ENCODE assay signal across 1 cellular context in the genomic region with DNA sequence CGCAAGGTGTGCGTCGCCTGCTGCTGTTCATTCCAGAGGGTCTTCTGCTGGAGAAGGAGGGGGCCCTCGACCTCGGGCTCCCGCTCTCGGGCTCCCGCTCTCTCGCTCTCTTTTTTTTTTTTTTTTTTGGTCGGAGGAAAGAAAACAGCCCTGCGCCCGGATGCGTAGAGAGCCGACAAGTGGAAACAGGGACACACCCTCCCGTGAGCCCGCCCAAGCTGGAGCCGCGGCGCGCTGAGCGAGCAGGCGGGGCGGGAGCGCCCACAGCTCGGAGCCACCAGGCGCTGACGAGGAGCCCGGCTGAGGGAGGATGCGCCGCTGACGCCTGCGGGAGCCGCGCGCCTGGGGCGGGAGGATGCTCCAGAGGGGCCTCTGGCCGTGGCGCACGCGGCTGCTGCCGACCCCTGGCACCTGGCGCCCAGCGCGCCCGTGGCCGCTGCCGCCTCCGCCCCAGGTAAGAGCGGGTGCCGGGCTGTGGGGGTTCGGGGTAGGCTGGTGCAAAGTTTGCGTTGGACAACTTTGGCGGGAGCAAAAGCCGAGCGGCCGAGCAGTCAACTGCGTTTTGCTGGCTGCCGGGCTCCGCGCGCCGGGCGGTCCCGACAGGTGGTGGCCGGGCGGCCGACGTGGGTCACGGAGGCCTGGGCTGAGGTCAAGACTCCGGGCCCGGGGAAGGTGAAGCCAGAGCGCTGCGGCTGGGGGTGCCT.
TF ChIP-seq lines count a peak whose summit lies in the region.

A gene with protein sequence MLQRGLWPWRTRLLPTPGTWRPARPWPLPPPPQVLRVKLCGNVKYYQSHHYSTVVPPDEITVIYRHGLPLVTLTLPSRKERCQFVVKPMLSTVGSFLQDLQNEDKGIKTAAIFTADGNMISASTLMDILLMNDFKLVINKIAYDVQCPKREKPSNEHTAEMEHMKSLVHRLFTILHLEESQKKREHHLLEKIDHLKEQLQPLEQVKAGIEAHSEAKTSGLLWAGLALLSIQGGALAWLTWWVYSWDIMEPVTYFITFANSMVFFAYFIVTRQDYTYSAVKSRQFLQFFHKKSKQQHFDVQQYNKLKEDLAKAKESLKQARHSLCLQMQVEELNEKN (plus strand): TSS at position 264 of the 704 bp plus-strand sequence. CDS start 92 bp downstream, at position 356.

TF ChIP-seq in K562, 482 proteins besides CTCF, POLR2A, EP300 and RAD21 (continued from another document and continues in another):
- TF ChIP-seq, protein P1, sequence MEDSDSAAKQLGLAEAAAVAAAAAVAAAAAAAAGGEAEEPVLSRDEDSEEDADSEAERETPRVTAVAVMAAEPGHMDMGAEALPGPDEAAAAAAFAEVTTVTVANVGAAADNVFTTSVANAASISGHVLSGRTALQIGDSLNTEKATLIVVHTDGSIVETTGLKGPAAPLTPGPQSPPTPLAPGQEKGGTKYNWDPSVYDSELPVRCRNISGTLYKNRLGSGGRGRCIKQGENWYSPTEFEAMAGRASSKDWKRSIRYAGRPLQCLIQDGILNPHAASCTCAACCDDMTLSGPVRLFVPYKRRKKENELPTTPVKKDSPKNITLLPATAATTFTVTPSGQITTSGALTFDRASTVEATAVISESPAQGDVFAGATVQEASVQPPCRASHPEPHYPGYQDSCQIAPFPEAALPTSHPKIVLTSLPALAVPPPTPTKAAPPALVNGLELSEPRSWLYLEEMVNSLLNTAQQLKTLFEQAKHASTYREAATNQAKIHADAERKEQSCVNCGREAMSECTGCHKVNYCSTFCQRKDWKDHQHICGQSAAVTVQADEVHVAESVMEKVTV (CRISPR knock-in tag; IDR thresholded peaks at IDR 0.05) = no peak
- TF ChIP-seq MCM7 (IDR thresholded peaks at IDR 0.05) (no peak), XRCC3 (IDR thresholded peaks at IDR 0.05) (no peak), SP2 (IDR thresholded peaks at IDR 0.05; ENCODE audit: extremely low read depth, low read depth, low read length, poor library complexity, severe bottlenecking) (no peak), MNT (conservative IDR thresholded peaks at IDR 0.05) (0 out of 4 replicates have a peak, but pooled peaks of 1 of the 2 experiments have one; percentile 12), FUS (optimal IDR thresholded peaks at IDR 0.05; ENCODE audit: low read depth, low read length) (peak; percentile 49), TEAD4 (IDR thresholded peaks at IDR 0.05; ENCODE audit: low read length) (no peak), TEAD4 (CRISPR knock-in tag; IDR thresholded peaks at IDR 0.05; ENCODE audit: borderline replicate concordance) (no peak), ZNF431 (CRISPR knock-in tag; IDR thresholded peaks at IDR 0.05) (peak; percentile 50; the same call in 1 of the 2 replicates), ZNF384 (IDR thresholded peaks at IDR 0.05; ENCODE audit: low read depth, low read length) (peak; percentile 87), HDAC6 (IDR thresholded peaks at IDR 0.05; ENCODE audit: low read depth, low read length) (no peak), ZNF589 (CRISPR knock-in tag; IDR thresholded peaks at IDR 0.05; ENCODE audit: low read depth) (no peak), ARID1B (IDR thresholded peaks at IDR 0.05) (no peak), EP400 (IDR thresholded peaks at IDR 0.05) (no peak), ZBTB34 (CRISPR knock-in tag; IDR thresholded peaks at IDR 0.05) (no peak), ZNF282 (CRISPR knock-in tag; IDR thresholded peaks at IDR 0.05) (no peak), STAT5A (IDR thresholded peaks at IDR 0.05; ENCODE audit: borderline replicate concordance, low read length) (no peak), ZBTB43 (CRISPR knock-in tag; IDR thresholded peaks at IDR 0.05) (no peak), FOXM1 (IDR thresholded peaks at IDR 0.05; ENCODE audit: low read depth) (no peak), FOXM1 (CRISPR knock-in tag; IDR thresholded peaks at IDR 0.05; ENCODE audit: low read depth) (no peak), E2F3 (CRISPR knock-in tag; IDR thresholded peaks at IDR 0.05) (0 out of 2 replicates have a peak, but pooled peaks have one; percentile 26), ZSCAN29 (IDR thresholded peaks at IDR 0.05) (no peak), ESRRB (CRISPR knock-in tag; IDR thresholded peaks at IDR 0.05; ENCODE audit: borderline replicate concordance) (no peak), SMAD3 (CRISPR knock-in tag; conservative IDR thresholded peaks at IDR 0.05) (no peak), ZBTB9 (CRISPR knock-in tag; IDR thresholded peaks at IDR 0.05) (no peak), ATF7 (IDR thresholded peaks at IDR 0.05) (no peak), THRAP3 (IDR thresholded peaks at IDR 0.05; ENCODE audit: borderline replicate concordance) (no peak), FOXJ3 (CRISPR knock-in tag; IDR thresholded peaks at IDR 0.05) (no peak), STAG1 (CRISPR knock-in tag; IDR thresholded peaks at IDR 0.05; ENCODE audit: borderline replicate concordance) (no peak), MED1 (CRISPR knock-in tag; IDR thresholded peaks at IDR 0.05; ENCODE audit: borderline replicate concordance) (no peak), POLR3G (IDR thresholded peaks at IDR 0.05; ENCODE audit: extremely low read depth, insufficient read length, insufficient replicate concordance) (no peak), CHCHD3 (CRISPR knock-in tag; IDR thresholded peaks at IDR 0.05) (no peak), ZNF24 (IDR thresholded peaks at IDR 0.05) (no peak), MAFK (IDR thresholded peaks at IDR 0.05; ENCODE audit: low read length) (no peak), NFIX (CRISPR knock-in tag; IDR thresholded peaks at IDR 0.05; ENCODE audit: low read depth) (no peak), PHB (CRISPR knock-in tag; IDR thresholded peaks at IDR 0.05) (no peak), MCM2 (IDR thresholded peaks at IDR 0.05; ENCODE audit: low read depth) (no peak), ETV6 (IDR thresholded peaks at IDR 0.05; ENCODE audit: borderline replicate concordance in 1 of 2, low read depth in 2 of 2, low read length in 1 of 2) (no peak), ETV6 (CRISPR knock-in tag; IDR thresholded peaks at IDR 0.05; ENCODE audit: borderline replicate concordance) (no peak), RNF219 (CRISPR knock-in tag; IDR thresholded peaks at IDR 0.05) (no peak)
- TF ChIP-seq, protein P2, sequence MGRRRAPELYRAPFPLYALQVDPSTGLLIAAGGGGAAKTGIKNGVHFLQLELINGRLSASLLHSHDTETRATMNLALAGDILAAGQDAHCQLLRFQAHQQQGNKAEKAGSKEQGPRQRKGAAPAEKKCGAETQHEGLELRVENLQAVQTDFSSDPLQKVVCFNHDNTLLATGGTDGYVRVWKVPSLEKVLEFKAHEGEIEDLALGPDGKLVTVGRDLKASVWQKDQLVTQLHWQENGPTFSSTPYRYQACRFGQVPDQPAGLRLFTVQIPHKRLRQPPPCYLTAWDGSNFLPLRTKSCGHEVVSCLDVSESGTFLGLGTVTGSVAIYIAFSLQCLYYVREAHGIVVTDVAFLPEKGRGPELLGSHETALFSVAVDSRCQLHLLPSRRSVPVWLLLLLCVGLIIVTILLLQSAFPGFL (CRISPR knock-in tag; IDR thresholded peaks at IDR 0.05) = no peak
- TF ChIP-seq, protein P3, sequence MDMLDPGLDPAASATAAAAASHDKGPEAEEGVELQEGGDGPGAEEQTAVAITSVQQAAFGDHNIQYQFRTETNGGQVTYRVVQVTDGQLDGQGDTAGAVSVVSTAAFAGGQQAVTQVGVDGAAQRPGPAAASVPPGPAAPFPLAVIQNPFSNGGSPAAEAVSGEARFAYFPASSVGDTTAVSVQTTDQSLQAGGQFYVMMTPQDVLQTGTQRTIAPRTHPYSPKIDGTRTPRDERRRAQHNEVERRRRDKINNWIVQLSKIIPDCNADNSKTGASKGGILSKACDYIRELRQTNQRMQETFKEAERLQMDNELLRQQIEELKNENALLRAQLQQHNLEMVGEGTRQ (CRISPR knock-in tag; IDR thresholded peaks at IDR 0.05) = no peak
- TF ChIP-seq, protein P4, sequence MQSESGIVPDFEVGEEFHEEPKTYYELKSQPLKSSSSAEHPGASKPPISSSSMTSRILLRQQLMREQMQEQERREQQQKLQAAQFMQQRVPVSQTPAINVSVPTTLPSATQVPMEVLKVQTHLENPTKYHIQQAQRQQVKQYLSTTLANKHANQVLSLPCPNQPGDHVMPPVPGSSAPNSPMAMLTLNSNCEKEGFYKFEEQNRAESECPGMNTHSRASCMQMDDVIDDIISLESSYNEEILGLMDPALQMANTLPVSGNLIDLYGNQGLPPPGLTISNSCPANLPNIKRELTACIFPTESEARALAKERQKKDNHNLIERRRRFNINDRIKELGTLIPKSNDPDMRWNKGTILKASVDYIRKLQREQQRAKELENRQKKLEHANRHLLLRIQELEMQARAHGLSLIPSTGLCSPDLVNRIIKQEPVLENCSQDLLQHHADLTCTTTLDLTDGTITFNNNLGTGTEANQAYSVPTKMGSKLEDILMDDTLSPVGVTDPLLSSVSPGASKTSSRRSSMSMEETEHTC (IDR thresholded peaks at IDR 0.05) = no peak
- TF ChIP-seq, protein P5, sequence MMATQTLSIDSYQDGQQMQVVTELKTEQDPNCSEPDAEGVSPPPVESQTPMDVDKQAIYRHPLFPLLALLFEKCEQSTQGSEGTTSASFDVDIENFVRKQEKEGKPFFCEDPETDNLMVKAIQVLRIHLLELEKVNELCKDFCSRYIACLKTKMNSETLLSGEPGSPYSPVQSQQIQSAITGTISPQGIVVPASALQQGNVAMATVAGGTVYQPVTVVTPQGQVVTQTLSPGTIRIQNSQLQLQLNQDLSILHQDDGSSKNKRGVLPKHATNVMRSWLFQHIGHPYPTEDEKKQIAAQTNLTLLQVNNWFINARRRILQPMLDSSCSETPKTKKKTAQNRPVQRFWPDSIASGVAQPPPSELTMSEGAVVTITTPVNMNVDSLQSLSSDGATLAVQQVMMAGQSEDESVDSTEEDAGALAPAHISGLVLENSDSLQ (IDR thresholded peaks at IDR 0.05) = no peak
- TF ChIP-seq, protein P6, sequence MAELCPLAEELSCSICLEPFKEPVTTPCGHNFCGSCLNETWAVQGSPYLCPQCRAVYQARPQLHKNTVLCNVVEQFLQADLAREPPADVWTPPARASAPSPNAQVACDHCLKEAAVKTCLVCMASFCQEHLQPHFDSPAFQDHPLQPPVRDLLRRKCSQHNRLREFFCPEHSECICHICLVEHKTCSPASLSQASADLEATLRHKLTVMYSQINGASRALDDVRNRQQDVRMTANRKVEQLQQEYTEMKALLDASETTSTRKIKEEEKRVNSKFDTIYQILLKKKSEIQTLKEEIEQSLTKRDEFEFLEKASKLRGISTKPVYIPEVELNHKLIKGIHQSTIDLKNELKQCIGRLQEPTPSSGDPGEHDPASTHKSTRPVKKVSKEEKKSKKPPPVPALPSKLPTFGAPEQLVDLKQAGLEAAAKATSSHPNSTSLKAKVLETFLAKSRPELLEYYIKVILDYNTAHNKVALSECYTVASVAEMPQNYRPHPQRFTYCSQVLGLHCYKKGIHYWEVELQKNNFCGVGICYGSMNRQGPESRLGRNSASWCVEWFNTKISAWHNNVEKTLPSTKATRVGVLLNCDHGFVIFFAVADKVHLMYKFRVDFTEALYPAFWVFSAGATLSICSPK (IDR thresholded peaks at IDR 0.05; ENCODE audit: borderline replicate concordance) = no peak
